ENCODE assay signal across 21 cellular contexts in the genomic region with DNA sequence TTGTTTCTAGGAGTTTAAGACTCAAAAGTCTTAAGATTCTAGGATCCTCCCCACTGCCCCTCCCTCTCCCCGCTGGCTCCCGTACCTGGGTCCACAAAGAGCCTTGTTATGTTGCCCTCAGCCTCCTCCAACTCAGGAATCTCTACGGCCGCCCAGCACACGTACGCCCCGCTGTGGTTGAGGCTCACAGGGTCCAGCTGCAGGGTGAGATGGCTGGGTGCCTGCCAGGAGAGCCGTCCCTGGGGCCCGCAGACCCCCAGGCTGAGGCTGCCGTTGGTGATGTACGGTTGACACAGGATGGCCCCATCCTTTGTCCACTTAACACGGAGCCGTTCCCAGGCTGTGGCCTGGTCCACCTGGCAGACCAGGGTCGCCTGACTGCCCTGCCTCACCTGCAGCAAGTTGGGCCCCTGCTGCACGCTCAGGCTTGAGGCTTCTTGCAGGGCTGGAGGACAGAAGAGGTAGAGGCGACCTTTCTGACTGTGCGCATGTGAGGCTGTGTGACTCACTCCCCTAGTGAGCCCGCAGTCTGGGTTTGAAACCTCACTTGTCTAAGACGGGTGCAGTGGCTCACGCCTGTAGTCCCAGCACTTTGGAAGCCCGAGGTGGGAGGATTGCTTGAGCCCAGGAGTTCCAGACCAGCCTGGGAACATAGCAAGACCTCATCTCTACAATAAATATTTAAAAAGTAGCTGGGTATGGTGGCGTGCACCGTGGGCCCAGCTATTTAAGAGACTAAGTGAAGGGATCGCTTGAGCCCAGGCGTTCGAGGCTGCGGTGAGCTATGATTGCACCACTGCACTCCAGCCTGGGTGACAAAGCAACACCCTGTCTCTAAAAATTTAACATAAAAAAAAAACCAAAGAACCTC. TPM values are rescaled to one million over a fixed set of nuclear protein-coding genes. Genes with fewer than 3 reads are reported as not detected.
DNase-seq lines count a peak whose midpoint lies in the region; ATAC-seq and TF ChIP-seq lines count a peak whose summit lies in the region.
"Had no signal": no experiment of that assay in that cellular context is flagged by ENCODE, and none has a peak within 500 bp of the region (broad histone marks: within the 10 kb centered on the region; RNA-seq: fewer than 3 reads in every experiment).

No MANE protein-coding gene starts in this region.

- intact Hi-C loops in lower lobe of right lung (cut with DNase I), result no loop called here

- peaks cover 6% of the 10 kb centered on the region for H3K36me3 Mint-ChIP-seq in activated naive CD8-positive, alpha-beta T cell treated with anti-CD3 and anti-CD28 coated beads for 36 hours

- no peak overlapping the region for H3K4me3 Mint-ChIP-seq in activated naive CD8-positive, alpha-beta T cell treated with anti-CD3 and anti-CD28 coated beads for 36 hours
- H3K4me3 Mint-ChIP-seq: dendritic cell treated with granulocyte-macrophage colony-stimulating factor and Interleukin-4, amounts not matched to agents 40 ng/mL and 50 ng/mL, for 4 days; nephron progenitor cell had no signal

- H2AFZ ChIP-seq in osteoblast (ENCODE audit: low read length), result no peak overlapping the region

- no peaks in the 10 kb centered on the region for H3K4me1 ChIP-seq in osteoblast (ENCODE audit: insufficient read depth, low read length)
- no peaks in the 10 kb centered on the region for H3K4me1 ChIP-seq in lower lobe of right lung
- H3K4me1 ChIP-seq: A549 had no signal

- TF ChIP-seq CTCF in osteoblast (IDR thresholded peaks at IDR 0.05; ENCODE audit: extremely low read depth, low read depth, low read length), result no peak
- no peak for TF ChIP-seq CTCF in lower lobe of right lung (IDR thresholded peaks at IDR 0.05)

- no peaks in the 10 kb centered on the region for H4K20me1 ChIP-seq in osteoblast (ENCODE audit: insufficient read depth, low read length)

- H3K4me3 ChIP-seq in osteoblast (ENCODE audit: insufficient read depth, low read length), result no peak overlapping the region
- H3K4me3 ChIP-seq in lower lobe of right lung, result no peak overlapping the region
- H3K4me3 ChIP-seq: A549 had no signal

- H3K4me2 ChIP-seq in osteoblast (ENCODE audit: insufficient read depth, low read length), result no peak overlapping the region
- H3K4me2 ChIP-seq: A549 had no signal

- no peak for DNase-seq in activated CD4-positive, CD25-positive, alpha-beta regulatory T cell (lab: John Stamatoyannopoulos, UW)
- DNase-seq in M059J (ENCODE audit: low read depth) (peak; percentile 30), osteoblast (ENCODE audit: insufficient read length, low spot score, missing footprints) (peak; percentile 63), COLO668 (lab: John Stamatoyannopoulos, UW; ENCODE audit: unreplicated experiment) (no peak), NCI-H2029 treated with DMSO at 0.1 percent for 48 hours (lab: John Stamatoyannopoulos, UW) (no peak), lower lobe of right lung (no peak)
- DNase-seq in activated naive CD8-positive, alpha-beta T cell treated with anti-CD3 and anti-CD28 coated beads for 36 hours, result peak; percentile 36
- DNase-seq: aorta, COR-L47, GF-D8, left ventricle myocardium superior, NCI-H1092 treated with DMSO at 0.1 percent for 48 hours, NCI-H446 treated with DMSO at 0.1 percent for 48 hours, nephron progenitor cell had no signal

- no peaks in the 10 kb centered on the region for H3K9me3 Mint-ChIP-seq in activated naive CD8-positive, alpha-beta T cell treated with anti-CD3 and anti-CD28 coated beads for 36 hours
- H3K9me3 Mint-ChIP-seq: dendritic cell treated with granulocyte-macrophage colony-stimulating factor and Interleukin-4, amounts not matched to agents 40 ng/mL and 50 ng/mL, for 4 days; nephron progenitor cell had no signal

- peak; percentile 84 for ATAC-seq in activated CD4-positive, CD25-positive, alpha-beta regulatory T cell treated with anti-CD3 and anti-CD28 coated beads, Interleukin-2, amount 50 U/mL, for 24 hours
- no peak for ATAC-seq in lower lobe of right lung
- ATAC-seq: A549, left ventricle myocardium superior, Panc1, sciatic nerve had no signal

- no peak overlapping the region for H3K27ac ChIP-seq in osteoblast (ENCODE audit: low read depth, low read length)
- H3K27ac ChIP-seq in lower lobe of right lung, result no peak overlapping the region
- H3K27ac ChIP-seq: A549 had no signal

- H3K9me3 ChIP-seq in osteoblast (ENCODE audit: low read depth, low read length), result no peaks in the 10 kb centered on the region
- no peaks in the 10 kb centered on the region for H3K9me3 ChIP-seq in lower lobe of right lung
- H3K9me3 ChIP-seq: A549 had no signal

- H3K36me3 ChIP-seq in osteoblast (ENCODE audit: insufficient read depth, low read length) (no peaks in the 10 kb centered on the region), lower lobe of right lung (no peaks in the 10 kb centered on the region)

- no peaks in the 10 kb centered on the region for H3K27me3 ChIP-seq in osteoblast (ENCODE audit: insufficient read depth, low read length)
- H3K27me3 ChIP-seq in lower lobe of right lung (ENCODE audit: low read depth), result peaks cover 31% of the 10 kb centered on the region

- no peaks in the 10 kb centered on the region for H3K27me3 Mint-ChIP-seq in activated naive CD8-positive, alpha-beta T cell treated with anti-CD3 and anti-CD28 coated beads for 36 hours

- no peaks in the 10 kb centered on the region for H3K79me2 ChIP-seq in osteoblast (ENCODE audit: insufficient read depth, low read length)

- peak overlapping the region; percentile 68 for H3K27ac Mint-ChIP-seq in activated naive CD8-positive, alpha-beta T cell treated with anti-CD3 and anti-CD28 coated beads for 36 hours
- H3K27ac Mint-ChIP-seq: dendritic cell treated with granulocyte-macrophage colony-stimulating factor and Interleukin-4, amounts not matched to agents 40 ng/mL and 50 ng/mL, for 4 days had no signal

- H3K4me1 Mint-ChIP-seq in activated naive CD8-positive, alpha-beta T cell treated with anti-CD3 and anti-CD28 coated beads for 36 hours, result peaks cover 20% of the 10 kb centered on the region

RNA-seq across cellular contexts. Expression of a gene that starts 4.1 kb away (rescaled TPM):
- not detected in 2 replicates for total RNA-seq in M059J (2014; rRNA removed; shearing (Covaris generic))
- 10 to 100 TPM; 12.6 to 14.7 TPM for total RNA-seq in activated naive CD8-positive, alpha-beta T cell treated with anti-CD3 and anti-CD28 coated beads for 36 hours
- total RNA-seq in osteoblast (not detected in 2 replicates), lower lobe of right lung (1.7 TPM)
- total RNA-seq: left ventricle myocardium superior had no signal

RNA-seq across cellular contexts. Expression of a gene that starts 6.3 kb away (rescaled TPM):
- 11.7 and 14.7 TPM in 2 replicates for total RNA-seq in M059J (2014; rRNA removed; shearing (Covaris generic))
- total RNA-seq in activated naive CD8-positive, alpha-beta T cell treated with anti-CD3 and anti-CD28 coated beads for 36 hours, result 10 to 100 TPM; 21.0 to 21.3 TPM
- total RNA-seq in osteoblast, result 0.29 and 1.1 TPM in 2 replicates
- total RNA-seq in lower lobe of right lung, result 0.62 TPM
- total RNA-seq: left ventricle myocardium superior, subcutaneous adipose tissue had no signal

RNA-seq across cellular contexts. Expression of a gene that starts 19.1 kb away (rescaled TPM):
- not detected in 2 replicates for total RNA-seq in M059J (2014; rRNA removed; shearing (Covaris generic))
- not detected for total RNA-seq in activated naive CD8-positive, alpha-beta T cell treated with anti-CD3 and anti-CD28 coated beads for 36 hours
- total RNA-seq in osteoblast, result not detected in 2 replicates
- not detected for total RNA-seq in lower lobe of right lung
- total RNA-seq: aorta; left ventricle myocardium superior; sciatic nerve; subcutaneous adipose tissue; T-helper 1 cell treated with Interleukin-12 subunit alpha and Interleukin-12 subunit beta and Interleukin-4 antibody, amounts not matched to agents 30 ng/mL and 1 ng/mL, for 36 hours had no signal

RNA-seq across cellular contexts. Expression of a gene that starts 40.5 kb away (rescaled TPM):
- total RNA-seq in M059J (2014; rRNA removed; shearing (Covaris generic)), result 7.9 and 13.7 TPM in 2 replicates
- total RNA-seq in activated naive CD8-positive, alpha-beta T cell treated with anti-CD3 and anti-CD28 coated beads for 36 hours, result 10 to 100 TPM; 12.3 to 13.1 TPM
- 2.4 and 2.5 TPM in 2 replicates for total RNA-seq in osteoblast
- total RNA-seq in lower lobe of right lung, result 11.8 TPM

RNA-seq across cellular contexts. Expression of a gene that starts 45.2 kb away (rescaled TPM):
- total RNA-seq in M059J (2014; rRNA removed; shearing (Covaris generic)), result 6.3 and 9.9 TPM in 2 replicates
- 10 to 100 TPM; 15.6 to 18.8 TPM for total RNA-seq in activated naive CD8-positive, alpha-beta T cell treated with anti-CD3 and anti-CD28 coated beads for 36 hours
- 6.8 and 6.9 TPM in 2 replicates for total RNA-seq in osteoblast
- 41.2 TPM for total RNA-seq in lower lobe of right lung

Comparison
In these comparisons a context has a peak if more than half of its experiments do, and no peak if none do; other contexts are left out.
1. ATAC-seq: peak in activated CD4-positive, CD25-positive, alpha-beta regulatory T cell treated with anti-CD3 and anti-CD28 coated beads, Interleukin-2, amount 50 U/mL, for 24 hours (2 of 2); none in lower lobe of right lung (0 of 2).
2. DNase-seq: peak in M059J (single experiment), activated naive CD8-positive, alpha-beta T cell treated with anti-CD3 and anti-CD28 coated beads for 36 hours (single experiment) and osteoblast (single experiment); none in activated CD4-positive, CD25-positive, alpha-beta regulatory T cell (0 of 4), COLO668 (single experiment), NCI-H2029 treated with DMSO at 0.1 percent for 48 hours (single experiment) and lower lobe of right lung (single experiment).